ENCODE assay signal across 1 cellular context in genomic region chr15:52733078-52733477, GRCh38.
A peak's percentile ranks its signal among the peaks of the same experiment; 100 is the strongest.
TF ChIP-seq lines count a peak whose summit lies in the region.

No MANE protein-coding gene starts in this region.

TF ChIP-seq in HepG2, 621 proteins besides CTCF, POLR2A, EP300 and RAD21 (continued from another document and continues in another):
- TF ChIP-seq AHDC1 (CRISPR knock-in tag; IDR thresholded peaks at IDR 0.05; ENCODE audit: borderline replicate concordance) (peak; percentile 63; the same call in 1 of the 2 replicates), ZNF503 (CRISPR knock-in tag; IDR thresholded peaks at IDR 0.05) (no peak), KAT7 (CRISPR knock-in tag; IDR thresholded peaks at IDR 0.05; ENCODE audit: borderline replicate concordance) (no peak), MYNN (CRISPR knock-in tag; IDR thresholded peaks at IDR 0.05; ENCODE audit: low read depth) (no peak), ZMYM4 (CRISPR knock-in tag; IDR thresholded peaks at IDR 0.05) (0 out of 2 replicates have a peak, but pooled peaks have one; percentile 16), PAXIP1 (CRISPR knock-in tag; conservative IDR thresholded peaks at IDR 0.05) (peak; percentile 80), GABPA (IDR thresholded peaks at IDR 0.05; ENCODE audit: low read depth, low read length) (no peak), GABPA (CRISPR knock-in tag; IDR thresholded peaks at IDR 0.05; ENCODE audit: low read depth) (no peak), ZC3H13 (CRISPR knock-in tag; IDR thresholded peaks at IDR 0.05) (no peak), TCF12 (IDR thresholded peaks at IDR 0.05) (no peak), TCF12 (CRISPR knock-in tag; IDR thresholded peaks at IDR 0.05) (no peak), HIC2 (CRISPR knock-in tag; IDR thresholded peaks at IDR 0.05; ENCODE audit: low read depth) (no peak), ZNF432 (CRISPR knock-in tag; IDR thresholded peaks at IDR 0.05; ENCODE audit: borderline replicate concordance) (no peak), PTBP1 (IDR thresholded peaks at IDR 0.05; ENCODE audit: low read depth, low read length, poor library complexity, severe bottlenecking) (no peak), CEBPB (IDR thresholded peaks at IDR 0.05; ENCODE audit: borderline replicate concordance, low read depth, low read length) (peak; percentile 92), ZNF180 (CRISPR knock-in tag; IDR thresholded peaks at IDR 0.05; ENCODE audit: borderline replicate concordance, low read depth) (no peak), NFKB2 (CRISPR knock-in tag; IDR thresholded peaks at IDR 0.05; ENCODE audit: borderline replicate concordance) (no peak), TOE1 (CRISPR knock-in tag; IDR thresholded peaks at IDR 0.05) (no peak), TEAD3 (CRISPR knock-in tag; optimal IDR thresholded peaks at IDR 0.05; ENCODE audit: borderline replicate concordance) (no peak), GATAD1 (CRISPR knock-in tag; IDR thresholded peaks at IDR 0.05) (no peak), NR2C2 (CRISPR knock-in tag; IDR thresholded peaks at IDR 0.05; ENCODE audit: borderline replicate concordance) (peak; percentile 19; the same call in 1 of the 2 replicates), AKNA (CRISPR knock-in tag; IDR thresholded peaks at IDR 0.05; ENCODE audit: borderline replicate concordance) (no peak)
- TF ChIP-seq, protein P1, sequence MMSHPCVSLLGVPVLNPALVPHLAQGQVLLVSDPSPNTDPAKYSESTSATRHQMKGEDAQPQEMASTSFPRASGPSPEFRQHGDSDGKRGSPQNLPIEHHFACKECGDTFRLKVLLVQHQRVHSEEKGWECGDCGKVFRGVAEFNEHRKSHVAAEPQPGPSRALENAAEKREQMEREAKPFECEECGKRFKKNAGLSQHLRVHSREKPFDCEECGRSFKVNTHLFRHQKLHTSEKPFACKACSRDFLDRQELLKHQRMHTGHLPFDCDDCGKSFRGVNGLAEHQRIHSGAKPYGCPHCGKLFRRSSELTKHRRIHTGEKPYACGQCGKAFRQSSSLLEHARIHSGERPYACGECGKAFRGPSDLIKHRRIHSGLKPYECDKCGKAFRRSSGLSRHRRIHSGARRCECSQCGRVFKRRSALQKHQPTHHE (CRISPR knock-in tag; IDR thresholded peaks at IDR 0.05; ENCODE audit: borderline replicate concordance): no peak
- TF ChIP-seq, protein P2, sequence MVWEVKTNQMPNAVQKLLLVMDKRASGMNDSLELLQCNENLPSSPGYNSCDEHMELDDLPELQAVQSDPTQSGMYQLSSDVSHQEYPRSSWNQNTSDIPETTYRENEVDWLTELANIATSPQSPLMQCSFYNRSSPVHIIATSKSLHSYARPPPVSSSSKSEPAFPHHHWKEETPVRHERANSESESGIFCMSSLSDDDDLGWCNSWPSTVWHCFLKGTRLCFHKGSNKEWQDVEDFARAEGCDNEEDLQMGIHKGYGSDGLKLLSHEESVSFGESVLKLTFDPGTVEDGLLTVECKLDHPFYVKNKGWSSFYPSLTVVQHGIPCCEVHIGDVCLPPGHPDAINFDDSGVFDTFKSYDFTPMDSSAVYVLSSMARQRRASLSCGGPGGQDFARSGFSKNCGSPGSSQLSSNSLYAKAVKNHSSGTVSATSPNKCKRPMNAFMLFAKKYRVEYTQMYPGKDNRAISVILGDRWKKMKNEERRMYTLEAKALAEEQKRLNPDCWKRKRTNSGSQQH (CRISPR knock-in tag; IDR thresholded peaks at IDR 0.05; ENCODE audit: low read depth): no peak
- TF ChIP-seq, protein P3, sequence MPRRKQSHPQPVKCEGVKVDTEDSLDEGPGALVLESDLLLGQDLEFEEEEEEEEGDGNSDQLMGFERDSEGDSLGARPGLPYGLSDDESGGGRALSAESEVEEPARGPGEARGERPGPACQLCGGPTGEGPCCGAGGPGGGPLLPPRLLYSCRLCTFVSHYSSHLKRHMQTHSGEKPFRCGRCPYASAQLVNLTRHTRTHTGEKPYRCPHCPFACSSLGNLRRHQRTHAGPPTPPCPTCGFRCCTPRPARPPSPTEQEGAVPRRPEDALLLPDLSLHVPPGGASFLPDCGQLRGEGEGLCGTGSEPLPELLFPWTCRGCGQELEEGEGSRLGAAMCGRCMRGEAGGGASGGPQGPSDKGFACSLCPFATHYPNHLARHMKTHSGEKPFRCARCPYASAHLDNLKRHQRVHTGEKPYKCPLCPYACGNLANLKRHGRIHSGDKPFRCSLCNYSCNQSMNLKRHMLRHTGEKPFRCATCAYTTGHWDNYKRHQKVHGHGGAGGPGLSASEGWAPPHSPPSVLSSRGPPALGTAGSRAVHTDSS (CRISPR knock-in tag; conservative IDR thresholded peaks at IDR 0.05): no peak
- TF ChIP-seq, protein P4, sequence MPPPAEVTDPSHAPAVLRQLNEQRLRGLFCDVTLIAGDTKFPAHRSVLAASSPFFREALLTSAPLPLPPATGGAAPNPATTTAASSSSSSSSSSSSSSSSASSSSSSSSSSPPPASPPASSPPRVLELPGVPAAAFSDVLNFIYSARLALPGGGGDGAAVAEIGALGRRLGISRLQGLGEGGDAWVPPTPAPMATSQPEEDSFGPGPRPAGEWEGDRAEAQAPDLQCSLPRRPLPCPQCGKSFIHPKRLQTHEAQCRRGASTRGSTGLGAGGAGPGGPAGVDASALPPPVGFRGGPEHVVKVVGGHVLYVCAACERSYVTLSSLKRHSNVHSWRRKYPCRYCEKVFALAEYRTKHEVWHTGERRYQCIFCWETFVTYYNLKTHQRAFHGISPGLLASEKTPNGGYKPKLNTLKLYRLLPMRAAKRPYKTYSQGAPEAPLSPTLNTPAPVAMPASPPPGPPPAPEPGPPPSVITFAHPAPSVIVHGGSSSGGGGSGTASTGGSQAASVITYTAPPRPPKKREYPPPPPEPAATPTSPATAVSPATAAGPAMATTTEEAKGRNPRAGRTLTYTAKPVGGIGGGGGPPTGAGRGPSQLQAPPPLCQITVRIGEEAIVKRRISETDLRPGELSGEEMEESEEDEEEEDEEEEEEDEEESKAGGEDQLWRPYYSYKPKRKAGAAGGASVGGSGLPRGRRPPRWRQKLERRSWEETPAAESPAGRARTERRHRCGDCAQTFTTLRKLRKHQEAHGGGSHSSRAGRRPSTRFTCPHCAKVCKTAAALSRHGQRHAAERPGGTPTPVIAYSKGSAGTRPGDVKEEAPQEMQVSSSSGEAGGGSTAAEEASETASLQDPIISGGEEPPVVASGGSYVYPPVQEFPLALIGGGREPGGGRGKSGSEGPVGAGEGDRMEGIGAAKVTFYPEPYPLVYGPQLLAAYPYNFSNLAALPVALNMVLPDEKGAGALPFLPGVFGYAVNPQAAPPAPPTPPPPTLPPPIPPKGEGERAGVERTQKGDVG (CRISPR knock-in tag; IDR thresholded peaks at IDR 0.05; ENCODE audit: borderline replicate concordance): no peak
